Comparison of ENCODE assay signal across 8 cellular contexts in the genomic region with DNA sequence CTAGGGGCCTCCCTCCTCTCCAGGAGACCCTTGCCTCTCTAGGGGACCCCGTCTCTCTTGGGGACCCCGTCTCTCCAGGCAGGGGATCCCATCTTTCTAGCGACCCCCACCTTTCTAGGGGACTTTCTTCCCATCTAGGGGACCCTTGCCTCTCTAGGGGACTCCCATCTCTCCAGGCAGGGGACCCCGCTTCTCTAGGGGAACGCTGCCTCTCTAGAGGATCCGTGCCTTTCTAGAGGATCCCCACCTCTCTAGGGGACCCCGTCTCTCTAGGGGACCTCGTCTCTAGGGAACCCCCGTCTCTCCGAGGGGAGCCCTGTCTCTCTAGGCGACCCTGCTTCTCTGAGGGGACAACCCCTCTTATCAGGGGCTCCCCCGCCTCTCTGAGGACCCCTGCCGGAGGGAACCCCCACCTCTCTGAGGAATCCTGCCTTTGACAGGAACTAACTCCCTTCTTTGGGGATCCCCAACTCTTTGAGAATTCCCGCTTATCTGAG. TPM values are rescaled to one million over a fixed set of nuclear protein-coding genes. Genes with fewer than 3 reads are reported as not detected.
DNase-seq lines count a peak whose midpoint lies in the region; ATAC-seq, FAIRE-seq and TF ChIP-seq lines count a peak whose summit lies in the region.

No MANE protein-coding gene starts in this region.

- H3K4me1 Mint-ChIP-seq in activated CD4-positive, alpha-beta T cell treated with anti-CD3 and anti-CD28 coated beads, Interleukin-2, amount 10 ng/mL, durations not matched to agents 24 days and 14 days, result peaks cover 40% of the 10 kb centered on the region
- H3K4me1 Mint-ChIP-seq in activated naive CD4-positive, alpha-beta T cell treated with anti-CD3 and anti-CD28 coated beads for 36 hours (ENCODE audit: low read depth), result peaks cover 46% of the 10 kb centered on the region

- no peak for ATAC-seq in GM18517 (IDR thresholded peaks at IDR 0.05; ENCODE audit: unreplicated experiment)

- H3K79me2 ChIP-seq in keratinocyte (ENCODE audit: control insufficient read depth, insufficient read depth, low read length), result peaks cover 52% of the 10 kb centered on the region

- H3K27me3 ChIP-seq in keratinocyte (ENCODE audit: control insufficient read depth, extremely low read depth, insufficient read depth, low read length), result no peaks in the 10 kb centered on the region
- H3K27me3 ChIP-seq in thyroid gland, result no peaks in the 10 kb centered on the region

- H3K9me3 ChIP-seq in keratinocyte (ENCODE audit: control insufficient read depth, low read depth, low read length), result no peaks in the 10 kb centered on the region
- H3K9me3 ChIP-seq in thyroid gland, result no peaks in the 10 kb centered on the region

- H4K20me1 ChIP-seq in keratinocyte (ENCODE audit: control insufficient read depth, extremely low read depth, insufficient read depth, low read length), result no peaks in the 10 kb centered on the region

- H2AFZ ChIP-seq in keratinocyte (ENCODE audit: control insufficient read depth, low read length), result no peak overlapping the region

- H3K4me2 ChIP-seq in keratinocyte (ENCODE audit: control insufficient read depth, extremely low read depth, insufficient read depth, low read depth, low read length), result peak overlapping the region; percentile 90

- no peaks in the 10 kb centered on the region for H3K9me3 Mint-ChIP-seq in activated CD4-positive, alpha-beta T cell treated with anti-CD3 and anti-CD28 coated beads, Interleukin-2, amount 10 ng/mL, durations not matched to agents 24 days and 14 days
- no peaks in the 10 kb centered on the region for H3K9me3 Mint-ChIP-seq in activated naive CD4-positive, alpha-beta T cell treated with anti-CD3 and anti-CD28 coated beads for 36 hours

- no peaks in the 10 kb centered on the region for H3K27me3 Mint-ChIP-seq in activated CD4-positive, alpha-beta T cell treated with anti-CD3 and anti-CD28 coated beads, Interleukin-2, amount 10 ng/mL, durations not matched to agents 24 days and 14 days
- no peaks in the 10 kb centered on the region for H3K27me3 Mint-ChIP-seq in activated naive CD4-positive, alpha-beta T cell treated with anti-CD3 and anti-CD28 coated beads for 36 hours (ENCODE audit: low read depth)

- H3K36me3 ChIP-seq in keratinocyte (ENCODE audit: control insufficient read depth in 2 of 2, extremely low read depth in 1 of 2, insufficient read depth in 2 of 2, low read length in 2 of 2) (peaks cover 0 to 4% of the 10 kb centered on the region in 2 experiments), thyroid gland (no peaks in the 10 kb centered on the region)

- FAIRE-seq in keratinocyte (lab: Jason Lieb, UNC), result no peak

- peak overlapping the region; percentile 88 for H3K9ac ChIP-seq in keratinocyte (ENCODE audit: control insufficient read depth, extremely low read depth, insufficient read depth, low read length)

- H3K36me3 Mint-ChIP-seq in activated CD4-positive, alpha-beta T cell treated with anti-CD3 and anti-CD28 coated beads, Interleukin-2, amount 10 ng/mL, durations not matched to agents 24 days and 14 days (ENCODE audit: low read depth), result peaks cover 12% of the 10 kb centered on the region
- no peaks in the 10 kb centered on the region for H3K36me3 Mint-ChIP-seq in activated naive CD4-positive, alpha-beta T cell treated with anti-CD3 and anti-CD28 coated beads for 36 hours (ENCODE audit: low read depth)

- peaks cover 36% of the 10 kb centered on the region for H3K4me1 ChIP-seq in keratinocyte (ENCODE audit: control insufficient read depth, extremely low read depth, insufficient read depth, low read length)
- H3K4me1 ChIP-seq in thyroid gland, result peaks cover 39 to 52% of the 10 kb centered on the region in 2 donors

- H3K27ac ChIP-seq in keratinocyte (ENCODE audit: control insufficient read depth, insufficient read depth, low read length) (peak overlapping the region; percentile 72), thyroid gland (peak overlapping the region; percentile 56 to 87 (median 72))

- no peak for TF ChIP-seq POLR2A in thyroid gland (IDR thresholded peaks at IDR 0.05)

- peaks cover 3% of the 10 kb centered on the region for H3K9me1 ChIP-seq in keratinocyte (ENCODE audit: control insufficient read depth, extremely low read depth, insufficient read depth, low read length)

- intact Hi-C loops in activated CD4-positive, alpha-beta T cell treated with anti-CD3 and anti-CD28 coated beads, Interleukin-2, amount 10 ng/mL, durations not matched to agents 24 days and 14 days (cut with micrococcal nuclease), result no loop called here
- intact Hi-C loops in activated naive CD4-positive, alpha-beta T cell treated with anti-CD3 and anti-CD28 coated beads for 36 hours (cut with micrococcal nuclease), result loop anchor here (5.0 kb wide), 1 partner anchor 276 kb away; the partner anchor contains the start of gene ATP13A1
- intact Hi-C loops in thyroid gland (cut with DNase I), result no loop called here

- peak overlapping the region; percentile 94 for H3K4me3 Mint-ChIP-seq in activated CD4-positive, alpha-beta T cell treated with anti-CD3 and anti-CD28 coated beads, Interleukin-2, amount 10 ng/mL, durations not matched to agents 24 days and 14 days
- H3K4me3 Mint-ChIP-seq in activated naive CD4-positive, alpha-beta T cell treated with anti-CD3 and anti-CD28 coated beads for 36 hours, result peak overlapping the region; percentile 80

- 7 to 9% methylated on average over 11 to 14 of the region's 14 CpGs for WGBS in thyroid gland, 2 donors

- TF ChIP-seq CTCF in keratinocyte (optimal IDR thresholded peaks at IDR 0.05 in 1 of 3, IDR thresholded peaks at IDR 0.05 in 1 of 3, conservative IDR thresholded peaks at IDR 0.05 in 1 of 3; ENCODE audit: extremely low read depth in 1 of 3, insufficient read depth in 2 of 3, low read length in 3 of 3) (peak in 1 of 3 experiments; percentile 19), thyroid gland (IDR thresholded peaks at IDR 0.05) (no peak)

- DNase-seq in activated CD4-positive, alpha-beta T cell treated with anti-CD3 and anti-CD28 coated beads, Interleukin-2, amount 10 ng/mL, durations not matched to agents 24 days and 14 days, result peak; percentile 74
- DNase-seq in activated CD4-positive, alpha-beta T cell treated with anti-CD3 and anti-CD28 coated beads, Interleukin-2, amount 50 U/mL, for 4 hours, result no peak
- no peak for DNase-seq in activated naive CD4-positive, alpha-beta T cell treated with anti-CD3 and anti-CD28 coated beads for 36 hours
- DNase-seq in keratinocyte (ENCODE audit: low read depth, low spot score) (no peak), thyroid gland (no peak), NOMO-1 (lab: John Stamatoyannopoulos, UW; ENCODE audit: unreplicated experiment in 2 of 2) (no peak), NCI-H774 (lab: John Stamatoyannopoulos, UW) (no peak)

- peak overlapping the region; percentile 91 for H3K27ac Mint-ChIP-seq in activated CD4-positive, alpha-beta T cell treated with anti-CD3 and anti-CD28 coated beads, Interleukin-2, amount 10 ng/mL, durations not matched to agents 24 days and 14 days
- peak overlapping the region; percentile 75 for H3K27ac Mint-ChIP-seq in activated naive CD4-positive, alpha-beta T cell treated with anti-CD3 and anti-CD28 coated beads for 36 hours

- H3K4me3 ChIP-seq in keratinocyte (ENCODE audit: control insufficient read depth in 2 of 3, extremely low read depth in 1 of 3, insufficient read depth in 2 of 3, low read depth in 1 of 3, low read length in 3 of 3) (peak overlapping the region; percentile 71 to 96 (median 94)), thyroid gland (replicated peaks in 1 of 3) (peak overlapping the region; percentile 64 to 79 (median 70))

- CTCF ChIA-PET in activated naive CD4-positive, alpha-beta T cell treated with anti-CD3 and anti-CD28 coated beads for 36 hours (lab: Charles Lee), result interaction anchor here (0.6 kb wide), 1 partner anchor 70 kb away, joined by 3 read pairs; no protein-coding TSS in a partner anchor

- dilution Hi-C loops in keratinocyte (cut with MboI; ENCODE audit: extremely low pct_ligation_motif_present, low sequenced_read_pairs), result no loop called here

RNA-seq across cellular contexts. Expression of gene GATAD2A, which starts 19.1 kb away (rescaled TPM):
- total RNA-seq in activated CD4-positive, alpha-beta T cell treated with anti-CD3 and anti-CD28 coated beads, Interleukin-2, amount 10 ng/mL, durations not matched to agents 24 days and 14 days, result 134 and 135 TPM in 2 replicates
- 100 to 1,000 TPM in 1 of 2 experiments, 10 to 100 TPM in 1; 91.2 to 100 TPM for total RNA-seq in activated naive CD4-positive, alpha-beta T cell treated with anti-CD3 and anti-CD28 coated beads for 36 hours
- polyA plus RNA-seq in keratinocyte, result 14.6 to 81.0 TPM (median 28.4 TPM) in 3 replicates
- polyA plus RNA-seq in keratinocyte (2011; ENCODE audit: low read depth), result 71.6 TPM
- polyA plus RNA-seq in keratinocyte (2011; cell fraction: cytosol; rRNA removed), result 26.1 and 55.1 TPM in 2 replicates
- polyA plus RNA-seq in keratinocyte (2011; cell fraction: nucleus; rRNA removed), result 33.4 and 37.0 TPM in 2 replicates
- polyA plus RNA-seq in keratinocyte (2012; ENCODE audit: low replicate concordance), result 33.8 and 64.9 TPM in 2 replicates
- 10.3 to 40.8 TPM (median 17.9 TPM) in 3 replicates for polyA minus RNA-seq in keratinocyte
- 76.4 TPM for polyA minus RNA-seq in keratinocyte (2011; cell fraction: cytosol; rRNA and poly(A)+ RNA removed)
- 22.9 and 25.1 TPM in 2 replicates for polyA minus RNA-seq in keratinocyte (2011; cell fraction: nucleus; rRNA and poly(A)+ RNA removed)
- total RNA-seq in thyroid gland, result 10 to 100 TPM; 33.2 to 82.4 (median 51.8) TPM
